Comparison of ENCODE assay signal across 1 cellular context in the genomic region with DNA sequence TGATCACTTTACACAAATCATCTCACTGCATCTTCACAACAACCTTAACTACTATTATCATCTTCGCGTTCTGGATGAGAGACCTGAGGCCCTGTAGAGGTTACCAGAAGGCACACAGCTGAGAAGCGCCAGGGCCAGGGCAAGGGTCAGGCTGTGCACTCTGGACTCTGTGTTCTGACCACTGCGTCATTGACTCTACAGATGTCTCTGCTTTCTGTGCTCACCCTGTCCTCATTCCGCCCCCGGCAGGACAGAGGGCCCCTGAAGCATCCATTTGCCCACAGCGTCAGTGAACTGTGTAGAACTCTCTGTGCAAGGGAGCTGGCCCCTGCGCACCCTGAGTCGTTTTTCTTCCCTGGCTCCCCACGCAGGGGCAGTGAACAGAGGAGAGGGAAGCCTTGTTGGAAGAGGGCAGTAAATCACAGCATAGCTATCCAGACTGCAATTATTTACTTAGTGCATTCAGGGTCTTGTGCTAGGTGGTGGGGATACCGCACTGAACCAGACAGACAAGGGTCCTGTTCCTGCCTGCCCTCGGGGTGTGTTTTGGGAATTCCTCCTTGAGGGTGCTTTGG.
TF ChIP-seq lines count a peak whose summit lies in the region.

No MANE protein-coding gene starts in this region.

TF ChIP-seq in HepG2, 621 proteins besides CTCF, POLR2A, EP300 and RAD21 (continued from another document and continues in another):
- TF ChIP-seq, protein P1, sequence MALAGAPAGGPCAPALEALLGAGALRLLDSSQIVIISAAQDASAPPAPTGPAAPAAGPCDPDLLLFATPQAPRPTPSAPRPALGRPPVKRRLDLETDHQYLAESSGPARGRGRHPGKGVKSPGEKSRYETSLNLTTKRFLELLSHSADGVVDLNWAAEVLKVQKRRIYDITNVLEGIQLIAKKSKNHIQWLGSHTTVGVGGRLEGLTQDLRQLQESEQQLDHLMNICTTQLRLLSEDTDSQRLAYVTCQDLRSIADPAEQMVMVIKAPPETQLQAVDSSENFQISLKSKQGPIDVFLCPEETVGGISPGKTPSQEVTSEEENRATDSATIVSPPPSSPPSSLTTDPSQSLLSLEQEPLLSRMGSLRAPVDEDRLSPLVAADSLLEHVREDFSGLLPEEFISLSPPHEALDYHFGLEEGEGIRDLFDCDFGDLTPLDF (CRISPR knock-in tag; IDR thresholded peaks at IDR 0.05): no peak
- TF ChIP-seq KAT7 (CRISPR knock-in tag; IDR thresholded peaks at IDR 0.05; ENCODE audit: borderline replicate concordance): no peak
- no peak for TF ChIP-seq ZNF629 (CRISPR knock-in tag; conservative IDR thresholded peaks at IDR 0.05)
- TF ChIP-seq ELF1 (CRISPR knock-in tag; IDR thresholded peaks at IDR 0.05): no peak
- no peak for TF ChIP-seq ZFP90 (CRISPR knock-in tag; IDR thresholded peaks at IDR 0.05; ENCODE audit: borderline replicate concordance)
- 0 out of 2 replicates have a peak, but pooled peaks have one; percentile 12 for TF ChIP-seq FOXA3 (CRISPR knock-in tag; IDR thresholded peaks at IDR 0.05)
- TF ChIP-seq GATAD2A (CRISPR knock-in tag; IDR thresholded peaks at IDR 0.05): 0 out of 2 replicates have a peak, but pooled peaks have one; percentile 53
- no peak for TF ChIP-seq ZNF615 (CRISPR knock-in tag; IDR thresholded peaks at IDR 0.05; ENCODE audit: borderline replicate concordance)
- TF ChIP-seq FOXC1 (CRISPR knock-in tag; IDR thresholded peaks at IDR 0.05; ENCODE audit: borderline replicate concordance): no peak
- TF ChIP-seq, protein P2, sequence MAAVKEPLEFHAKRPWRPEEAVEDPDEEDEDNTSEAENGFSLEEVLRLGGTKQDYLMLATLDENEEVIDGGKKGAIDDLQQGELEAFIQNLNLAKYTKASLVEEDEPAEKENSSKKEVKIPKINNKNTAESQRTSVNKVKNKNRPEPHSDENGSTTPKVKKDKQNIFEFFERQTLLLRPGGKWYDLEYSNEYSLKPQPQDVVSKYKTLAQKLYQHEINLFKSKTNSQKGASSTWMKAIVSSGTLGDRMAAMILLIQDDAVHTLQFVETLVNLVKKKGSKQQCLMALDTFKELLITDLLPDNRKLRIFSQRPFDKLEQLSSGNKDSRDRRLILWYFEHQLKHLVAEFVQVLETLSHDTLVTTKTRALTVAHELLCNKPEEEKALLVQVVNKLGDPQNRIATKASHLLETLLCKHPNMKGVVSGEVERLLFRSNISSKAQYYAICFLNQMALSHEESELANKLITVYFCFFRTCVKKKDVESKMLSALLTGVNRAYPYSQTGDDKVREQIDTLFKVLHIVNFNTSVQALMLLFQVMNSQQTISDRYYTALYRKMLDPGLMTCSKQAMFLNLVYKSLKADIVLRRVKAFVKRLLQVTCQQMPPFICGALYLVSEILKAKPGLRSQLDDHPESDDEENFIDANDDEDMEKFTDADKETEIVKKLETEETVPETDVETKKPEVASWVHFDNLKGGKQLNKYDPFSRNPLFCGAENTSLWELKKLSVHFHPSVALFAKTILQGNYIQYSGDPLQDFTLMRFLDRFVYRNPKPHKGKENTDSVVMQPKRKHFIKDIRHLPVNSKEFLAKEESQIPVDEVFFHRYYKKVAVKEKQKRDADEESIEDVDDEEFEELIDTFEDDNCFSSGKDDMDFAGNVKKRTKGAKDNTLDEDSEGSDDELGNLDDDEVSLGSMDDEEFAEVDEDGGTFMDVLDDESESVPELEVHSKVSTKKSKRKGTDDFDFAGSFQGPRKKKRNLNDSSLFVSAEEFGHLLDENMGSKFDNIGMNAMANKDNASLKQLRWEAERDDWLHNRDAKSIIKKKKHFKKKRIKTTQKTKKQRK (IDR thresholded peaks at IDR 0.05; ENCODE audit: low read length): no peak
- no peak for TF ChIP-seq ZNF383 (CRISPR knock-in tag; IDR thresholded peaks at IDR 0.05; ENCODE audit: borderline replicate concordance)
- peak; percentile 74 for TF ChIP-seq NR2C2 (CRISPR knock-in tag; IDR thresholded peaks at IDR 0.05; ENCODE audit: borderline replicate concordance)
- no peak for TF ChIP-seq CAMTA2 (CRISPR knock-in tag; IDR thresholded peaks at IDR 0.05; ENCODE audit: borderline replicate concordance)
- TF ChIP-seq GATAD1 (CRISPR knock-in tag; IDR thresholded peaks at IDR 0.05): no peak
- TF ChIP-seq, protein P3, sequence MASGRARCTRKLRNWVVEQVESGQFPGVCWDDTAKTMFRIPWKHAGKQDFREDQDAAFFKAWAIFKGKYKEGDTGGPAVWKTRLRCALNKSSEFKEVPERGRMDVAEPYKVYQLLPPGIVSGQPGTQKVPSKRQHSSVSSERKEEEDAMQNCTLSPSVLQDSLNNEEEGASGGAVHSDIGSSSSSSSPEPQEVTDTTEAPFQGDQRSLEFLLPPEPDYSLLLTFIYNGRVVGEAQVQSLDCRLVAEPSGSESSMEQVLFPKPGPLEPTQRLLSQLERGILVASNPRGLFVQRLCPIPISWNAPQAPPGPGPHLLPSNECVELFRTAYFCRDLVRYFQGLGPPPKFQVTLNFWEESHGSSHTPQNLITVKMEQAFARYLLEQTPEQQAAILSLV (CRISPR knock-in tag; IDR thresholded peaks at IDR 0.05; ENCODE audit: borderline replicate concordance): no peak
- TF ChIP-seq ZNF567 (CRISPR knock-in tag; IDR thresholded peaks at IDR 0.05; ENCODE audit: borderline replicate concordance): no peak
- TF ChIP-seq ZNF558 (CRISPR knock-in tag; IDR thresholded peaks at IDR 0.05; ENCODE audit: borderline replicate concordance): no peak
- TF ChIP-seq SRY (CRISPR knock-in tag; IDR thresholded peaks at IDR 0.05): 0 out of 2 replicates have a peak, but pooled peaks have one; percentile 31
- no peak for TF ChIP-seq KLF12 (CRISPR knock-in tag; IDR thresholded peaks at IDR 0.05; ENCODE audit: borderline replicate concordance)
- no peak for TF ChIP-seq ZC3H13 (CRISPR knock-in tag; IDR thresholded peaks at IDR 0.05)
- TF ChIP-seq IRF2 (CRISPR knock-in tag; IDR thresholded peaks at IDR 0.05): 0 out of 2 replicates have a peak, but pooled peaks have one; percentile 48
- TF ChIP-seq ZMYM2 (CRISPR knock-in tag; IDR thresholded peaks at IDR 0.05): no peak
- TF ChIP-seq ZNF510 (CRISPR knock-in tag; IDR thresholded peaks at IDR 0.05; ENCODE audit: low read depth): no peak
- TF ChIP-seq ZNF605 (CRISPR knock-in tag; IDR thresholded peaks at IDR 0.05): no peak
- TF ChIP-seq, protein P4, sequence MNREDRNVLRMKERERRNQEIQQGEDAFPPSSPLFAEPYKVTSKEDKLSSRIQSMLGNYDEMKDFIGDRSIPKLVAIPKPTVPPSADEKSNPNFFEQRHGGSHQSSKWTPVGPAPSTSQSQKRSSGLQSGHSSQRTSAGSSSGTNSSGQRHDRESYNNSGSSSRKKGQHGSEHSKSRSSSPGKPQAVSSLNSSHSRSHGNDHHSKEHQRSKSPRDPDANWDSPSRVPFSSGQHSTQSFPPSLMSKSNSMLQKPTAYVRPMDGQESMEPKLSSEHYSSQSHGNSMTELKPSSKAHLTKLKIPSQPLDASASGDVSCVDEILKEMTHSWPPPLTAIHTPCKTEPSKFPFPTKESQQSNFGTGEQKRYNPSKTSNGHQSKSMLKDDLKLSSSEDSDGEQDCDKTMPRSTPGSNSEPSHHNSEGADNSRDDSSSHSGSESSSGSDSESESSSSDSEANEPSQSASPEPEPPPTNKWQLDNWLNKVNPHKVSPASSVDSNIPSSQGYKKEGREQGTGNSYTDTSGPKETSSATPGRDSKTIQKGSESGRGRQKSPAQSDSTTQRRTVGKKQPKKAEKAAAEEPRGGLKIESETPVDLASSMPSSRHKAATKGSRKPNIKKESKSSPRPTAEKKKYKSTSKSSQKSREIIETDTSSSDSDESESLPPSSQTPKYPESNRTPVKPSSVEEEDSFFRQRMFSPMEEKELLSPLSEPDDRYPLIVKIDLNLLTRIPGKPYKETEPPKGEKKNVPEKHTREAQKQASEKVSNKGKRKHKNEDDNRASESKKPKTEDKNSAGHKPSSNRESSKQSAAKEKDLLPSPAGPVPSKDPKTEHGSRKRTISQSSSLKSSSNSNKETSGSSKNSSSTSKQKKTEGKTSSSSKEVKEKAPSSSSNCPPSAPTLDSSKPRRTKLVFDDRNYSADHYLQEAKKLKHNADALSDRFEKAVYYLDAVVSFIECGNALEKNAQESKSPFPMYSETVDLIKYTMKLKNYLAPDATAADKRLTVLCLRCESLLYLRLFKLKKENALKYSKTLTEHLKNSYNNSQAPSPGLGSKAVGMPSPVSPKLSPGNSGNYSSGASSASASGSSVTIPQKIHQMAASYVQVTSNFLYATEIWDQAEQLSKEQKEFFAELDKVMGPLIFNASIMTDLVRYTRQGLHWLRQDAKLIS (CRISPR knock-in tag; IDR thresholded peaks at IDR 0.05): no peak
- TF ChIP-seq MTF2 (CRISPR knock-in tag; IDR thresholded peaks at IDR 0.05; ENCODE audit: borderline replicate concordance): no peak
- TF ChIP-seq, protein P5, sequence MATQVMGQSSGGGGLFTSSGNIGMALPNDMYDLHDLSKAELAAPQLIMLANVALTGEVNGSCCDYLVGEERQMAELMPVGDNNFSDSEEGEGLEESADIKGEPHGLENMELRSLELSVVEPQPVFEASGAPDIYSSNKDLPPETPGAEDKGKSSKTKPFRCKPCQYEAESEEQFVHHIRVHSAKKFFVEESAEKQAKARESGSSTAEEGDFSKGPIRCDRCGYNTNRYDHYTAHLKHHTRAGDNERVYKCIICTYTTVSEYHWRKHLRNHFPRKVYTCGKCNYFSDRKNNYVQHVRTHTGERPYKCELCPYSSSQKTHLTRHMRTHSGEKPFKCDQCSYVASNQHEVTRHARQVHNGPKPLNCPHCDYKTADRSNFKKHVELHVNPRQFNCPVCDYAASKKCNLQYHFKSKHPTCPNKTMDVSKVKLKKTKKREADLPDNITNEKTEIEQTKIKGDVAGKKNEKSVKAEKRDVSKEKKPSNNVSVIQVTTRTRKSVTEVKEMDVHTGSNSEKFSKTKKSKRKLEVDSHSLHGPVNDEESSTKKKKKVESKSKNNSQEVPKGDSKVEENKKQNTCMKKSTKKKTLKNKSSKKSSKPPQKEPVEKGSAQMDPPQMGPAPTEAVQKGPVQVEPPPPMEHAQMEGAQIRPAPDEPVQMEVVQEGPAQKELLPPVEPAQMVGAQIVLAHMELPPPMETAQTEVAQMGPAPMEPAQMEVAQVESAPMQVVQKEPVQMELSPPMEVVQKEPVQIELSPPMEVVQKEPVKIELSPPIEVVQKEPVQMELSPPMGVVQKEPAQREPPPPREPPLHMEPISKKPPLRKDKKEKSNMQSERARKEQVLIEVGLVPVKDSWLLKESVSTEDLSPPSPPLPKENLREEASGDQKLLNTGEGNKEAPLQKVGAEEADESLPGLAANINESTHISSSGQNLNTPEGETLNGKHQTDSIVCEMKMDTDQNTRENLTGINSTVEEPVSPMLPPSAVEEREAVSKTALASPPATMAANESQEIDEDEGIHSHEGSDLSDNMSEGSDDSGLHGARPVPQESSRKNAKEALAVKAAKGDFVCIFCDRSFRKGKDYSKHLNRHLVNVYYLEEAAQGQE (IDR thresholded peaks at IDR 0.05; ENCODE audit: borderline replicate concordance in 1 of 2, low read depth in 1 of 2, low read length in 2 of 2): no peak
- TF ChIP-seq SAP130 (CRISPR knock-in tag; IDR thresholded peaks at IDR 0.05; ENCODE audit: low read depth): peak; percentile 73
- TF ChIP-seq SOX5 (CRISPR knock-in tag; IDR thresholded peaks at IDR 0.05; ENCODE audit: borderline replicate concordance): 0 out of 2 replicates have a peak, but pooled peaks have one; percentile 8
- peak; percentile 74 for TF ChIP-seq NR2F6 (IDR thresholded peaks at IDR 0.05)
- peak; percentile 90 for TF ChIP-seq NR2F6 (CRISPR knock-in tag; IDR thresholded peaks at IDR 0.05)
- TF ChIP-seq RFX1 (IDR thresholded peaks at IDR 0.05): no peak
- TF ChIP-seq RARA (CRISPR knock-in tag; IDR thresholded peaks at IDR 0.05): peak; percentile 82
- no peak for TF ChIP-seq ONECUT2 (CRISPR knock-in tag; IDR thresholded peaks at IDR 0.05)
- TF ChIP-seq ZFP41 (CRISPR knock-in tag; IDR thresholded peaks at IDR 0.05; ENCODE audit: borderline replicate concordance): no peak
- TF ChIP-seq SIN3B (IDR thresholded peaks at IDR 0.05; ENCODE audit: low read length): no peak
- TF ChIP-seq PPARG (CRISPR knock-in tag; conservative IDR thresholded peaks at IDR 0.05): no peak; the same call in 1 of the 2 replicates
- peak; percentile 37; the same call in 1 of the 2 replicates for TF ChIP-seq ZC3H4 (CRISPR knock-in tag; IDR thresholded peaks at IDR 0.05; ENCODE audit: borderline replicate concordance)
- no peak for TF ChIP-seq ZNF3 (CRISPR knock-in tag; IDR thresholded peaks at IDR 0.05)
- no peak for TF ChIP-seq ZNF678 (CRISPR knock-in tag; IDR thresholded peaks at IDR 0.05)
- 0 out of 2 replicates have a peak, but pooled peaks have one; percentile 22 for TF ChIP-seq ZNF724P (CRISPR knock-in tag; IDR thresholded peaks at IDR 0.05; ENCODE audit: borderline replicate concordance)
- TF ChIP-seq, protein P6, sequence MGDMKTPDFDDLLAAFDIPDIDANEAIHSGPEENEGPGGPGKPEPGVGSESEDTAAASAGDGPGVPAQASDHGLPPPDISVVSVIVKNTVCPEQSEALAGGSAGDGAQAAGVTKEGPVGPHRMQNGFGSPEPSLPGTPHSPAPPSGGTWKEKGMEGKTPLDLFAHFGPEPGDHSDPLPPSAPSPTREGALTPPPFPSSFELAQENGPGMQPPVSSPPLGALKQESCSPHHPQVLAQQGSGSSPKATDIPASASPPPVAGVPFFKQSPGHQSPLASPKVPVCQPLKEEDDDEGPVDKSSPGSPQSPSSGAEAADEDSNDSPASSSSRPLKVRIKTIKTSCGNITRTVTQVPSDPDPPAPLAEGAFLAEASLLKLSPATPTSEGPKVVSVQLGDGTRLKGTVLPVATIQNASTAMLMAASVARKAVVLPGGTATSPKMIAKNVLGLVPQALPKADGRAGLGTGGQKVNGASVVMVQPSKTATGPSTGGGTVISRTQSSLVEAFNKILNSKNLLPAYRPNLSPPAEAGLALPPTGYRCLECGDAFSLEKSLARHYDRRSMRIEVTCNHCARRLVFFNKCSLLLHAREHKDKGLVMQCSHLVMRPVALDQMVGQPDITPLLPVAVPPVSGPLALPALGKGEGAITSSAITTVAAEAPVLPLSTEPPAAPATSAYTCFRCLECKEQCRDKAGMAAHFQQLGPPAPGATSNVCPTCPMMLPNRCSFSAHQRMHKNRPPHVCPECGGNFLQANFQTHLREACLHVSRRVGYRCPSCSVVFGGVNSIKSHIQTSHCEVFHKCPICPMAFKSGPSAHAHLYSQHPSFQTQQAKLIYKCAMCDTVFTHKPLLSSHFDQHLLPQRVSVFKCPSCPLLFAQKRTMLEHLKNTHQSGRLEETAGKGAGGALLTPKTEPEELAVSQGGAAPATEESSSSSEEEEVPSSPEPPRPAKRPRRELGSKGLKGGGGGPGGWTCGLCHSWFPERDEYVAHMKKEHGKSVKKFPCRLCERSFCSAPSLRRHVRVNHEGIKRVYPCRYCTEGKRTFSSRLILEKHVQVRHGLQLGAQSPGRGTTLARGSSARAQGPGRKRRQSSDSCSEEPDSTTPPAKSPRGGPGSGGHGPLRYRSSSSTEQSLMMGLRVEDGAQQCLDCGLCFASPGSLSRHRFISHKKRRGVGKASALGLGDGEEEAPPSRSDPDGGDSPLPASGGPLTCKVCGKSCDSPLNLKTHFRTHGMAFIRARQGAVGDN (CRISPR knock-in tag; IDR thresholded peaks at IDR 0.05): peak; percentile 50
